27 cellular contexts compared by ENCODE assay signal in genomic region chr13:66040506-66040905, GRCh38.
"Had no signal": no experiment of that assay in that cellular context is flagged by ENCODE, and none has a peak within 500 bp of the region (broad histone marks: within the 10 kb centered on the region; RNA-seq: fewer than 3 reads in every experiment).

No MANE protein-coding gene starts in this region.

- H3K27me3 ChIP-seq: brain microvascular endothelial cell, esophagus muscularis mucosa, gastrocnemius medialis, heart left ventricle had no signal

- H3K27ac ChIP-seq: brain microvascular endothelial cell, esophagus muscularis mucosa, gastrocnemius medialis, heart left ventricle, WERI-Rb-1 had no signal

- DNase-seq: activated B cell treated with CpG ODN at 0.5 μM for 24 hours; activated CD4-positive, alpha-beta T cell treated with anti-CD3 and anti-CD28 coated beads for 48 hours; activated CD4-positive, alpha-beta T cell treated with anti-CD3 and anti-CD28 coated beads, Interleukin-2, amount 50 U/mL, for 1 hour; activated CD4-positive, alpha-beta T cell treated with anti-CD3 and anti-CD28 coated beads, Interleukin-2, amount 50 U/mL, for 48 hours; activated CD8-positive, alpha-beta memory T cell treated with anti-CD3 and anti-CD28 coated beads for 24 hours; activated CD8-positive, alpha-beta T cell treated with anti-CD3 and anti-CD28 coated beads for 36 hours; activated effector memory CD4-positive, alpha-beta T cell treated with Interleukin-2 at 50 U/mL for 16 hours; activated gamma-delta T cell treated with Interleukin-2 at 50 U/mL for 16 hours; activated naive CD4-positive, alpha-beta T cell treated with anti-CD3 and anti-CD28 coated beads, Interleukin-2, amount 50 U/mL, for 16 hours; activated naive CD4-positive, alpha-beta T cell treated with Interleukin-2 at 50 U/mL for 16 hours; activated T-cell treated with anti-CD3 and anti-CD28 coated beads, Interleukin-2, amount 50 U/mL, for 4 hours; amniotic stem cell; anterior cingulate cortex; brain microvascular endothelial cell; cortex of kidney; dermis blood vessel endothelial cell; effector CD4-positive, alpha-beta T cell; effector memory CD8-positive, alpha-beta T cell; erythroblast; foreskin fibroblast; gastrocnemius medialis; glutamatergic neuron; heart left ventricle; T-cell; T1000; WERI-Rb-1 had no signal

- H3K9me3 ChIP-seq: esophagus muscularis mucosa, gastrocnemius medialis, heart left ventricle had no signal

- H3K4me1 ChIP-seq: gastrocnemius medialis had no signal

- H3K36me3 ChIP-seq: brain microvascular endothelial cell, esophagus muscularis mucosa, gastrocnemius medialis, heart left ventricle, WERI-Rb-1 had no signal

- H3K4me3 ChIP-seq: esophagus muscularis mucosa, gastrocnemius medialis, heart left ventricle had no signal
